ENCODE assay signal across 23 cellular contexts in the genomic region with DNA sequence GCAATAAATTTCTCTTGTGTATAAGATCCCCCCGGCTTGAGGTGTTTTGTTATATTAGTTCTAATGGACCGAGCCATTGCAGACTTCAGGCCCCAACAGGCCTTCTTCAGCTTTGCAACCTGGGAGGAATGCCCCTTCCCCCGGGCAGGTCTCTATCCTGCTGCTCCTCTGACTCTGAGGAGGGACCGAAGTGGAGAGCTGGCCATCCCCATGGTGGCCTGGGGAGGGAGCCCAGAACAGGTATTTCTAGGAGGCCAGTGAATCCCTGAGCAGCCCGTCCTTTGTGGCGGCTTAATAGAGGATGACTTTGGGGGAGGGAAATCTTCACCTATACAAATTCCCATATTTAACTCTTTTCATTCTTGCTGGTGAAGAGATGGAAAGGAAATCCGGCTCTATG.
A peak's percentile ranks its signal among the peaks of the same experiment; 100 is the strongest.
DNase-seq lines count a peak whose midpoint lies in the region; ATAC-seq and TF ChIP-seq lines count a peak whose summit lies in the region.
"Had no signal": no experiment of that assay in that cellular context is flagged by ENCODE, and none has a peak within 500 bp of the region (broad histone marks: within the 10 kb centered on the region; RNA-seq: fewer than 3 reads in every experiment).

No MANE protein-coding gene starts in this region.

- no peaks in the 10 kb centered on the region for H3K36me3 Mint-ChIP-seq in endodermal cell (ENCODE audit: low read depth)
- H3K36me3 Mint-ChIP-seq in Calu3 (ENCODE audit: insufficient read depth, unreplicated experiment): no peaks in the 10 kb centered on the region
- H3K36me3 Mint-ChIP-seq: CD14-positive monocyte had no signal

- H3K4me3 ChIP-seq in H7 (ENCODE audit: insufficient read depth, low read depth, low read length) (no peak overlapping the region), endodermal cell (ENCODE audit: low read length) (no peak overlapping the region)
- H3K4me3 ChIP-seq: A549; BLaER1 treated with 17β-estradiol and CSF1 and Interleukin-3, amounts not matched to agents 10 nM and 100 nM; GM12878; HAP-1 had no signal

- CTCF ChIA-PET in Calu3 (lab: Charles Lee): no interaction called here

- H3K4me3 Mint-ChIP-seq in endodermal cell: no peak overlapping the region
- no peak overlapping the region for H3K4me3 Mint-ChIP-seq in Calu3 (ENCODE audit: low read depth, unreplicated experiment)
- H3K4me3 Mint-ChIP-seq: CD14-positive monocyte; CD4-positive, alpha-beta T cell; HFFc6 had no signal

- TF ChIP-seq CTCF in endodermal cell (conservative IDR thresholded peaks at IDR 0.05) (peak; percentile 50), Calu3 (IDR thresholded peaks at IDR 0.05; ENCODE audit: unreplicated experiment) (no peak)

- H3K9ac ChIP-seq in endodermal cell (ENCODE audit: extremely low read depth, low read length, poor library complexity, severe bottlenecking): no peak overlapping the region
- H3K9ac ChIP-seq: BLaER1 treated with 17β-estradiol and CSF1 and Interleukin-3, amounts not matched to agents 10 nM and 100 nM had no signal

- no peaks in the 10 kb centered on the region for H3K4me1 ChIP-seq in endodermal cell (ENCODE audit: control insufficient read depth, insufficient read depth, low read length)
- H3K4me1 ChIP-seq: A549; BE2C; BLaER1 treated with 17β-estradiol and CSF1 and Interleukin-3, amounts not matched to agents 10 nM and 100 nM; HAP-1 had no signal

- H3K4me1 Mint-ChIP-seq in endodermal cell (peaks cover 7% of the 10 kb centered on the region), Calu3 (ENCODE audit: low read depth, unreplicated experiment) (no peaks in the 10 kb centered on the region)
- H3K4me1 Mint-ChIP-seq: CD14-positive monocyte had no signal

- ATAC-seq in HG02981 (IDR thresholded peaks at IDR 0.05; ENCODE audit: unreplicated experiment): no peak
- ATAC-seq: A549, GM12878 had no signal

- 86 to 100% methylated on average over 1 to 5 of the region's 7 CpGs for WGBS in endodermal cell (ENCODE audit: insufficient coverage in 1 of 2, insufficient read length in 1 of 2), 2 experiments

- peak; percentile 28 for DNase-seq in ELF-1 (ENCODE audit: low read depth, low spot score)
- DNase-seq in H7: peak; percentile 30
- DNase-seq in endodermal cell: peak; percentile 73
- DNase-seq in iPS-NIHi7 (ENCODE audit: extremely low spot score): peak; percentile 35
- no peak for DNase-seq in GM19240 (ENCODE audit: insufficient read length, low spot score)
- DNase-seq in Calu3: no peak
- DNase-seq: 8988T; ACHN; AML-193; BE2C; CD4-positive, alpha-beta T cell; COR-L47; DMS153; DND-41; GDM1; GOT3; HFFc6 had no signal

- H3K27ac Mint-ChIP-seq in endodermal cell (no peak overlapping the region), Calu3 (ENCODE audit: unreplicated experiment) (no peak overlapping the region)
- H3K27ac Mint-ChIP-seq: CD14-positive monocyte; CD4-positive, alpha-beta T cell; HFFc6 had no signal

- no peak overlapping the region for H3K27ac ChIP-seq in endodermal cell (ENCODE audit: low read depth, low read length)
- H3K27ac ChIP-seq: A549; BLaER1 treated with 17β-estradiol and CSF1 and Interleukin-3, amounts not matched to agents 10 nM and 100 nM had no signal

- intact Hi-C loops in Calu3 (cut with micrococcal nuclease; ENCODE audit: unreplicated experiment): no loop called here

- H3K27me3 ChIP-seq in H7 (ENCODE audit: control insufficient read depth, insufficient read depth, low read length): no peaks in the 10 kb centered on the region
- no peaks in the 10 kb centered on the region for H3K27me3 ChIP-seq in endodermal cell (ENCODE audit: control insufficient read depth, insufficient read depth, low read length, poor library complexity, severe bottlenecking)
- H3K27me3 ChIP-seq: BE2C; BLaER1 treated with 17β-estradiol and CSF1 and Interleukin-3, amounts not matched to agents 10 nM and 100 nM had no signal

- BruUV-seq in Calu3 (replicated peaks; lab: Mats Ljungman, UMichigan): no TSS peak

- H3K9me3 ChIP-seq in endodermal cell (ENCODE audit: control insufficient read depth, low read length): no peaks in the 10 kb centered on the region
- H3K9me3 ChIP-seq: BE2C; BLaER1 treated with 17β-estradiol and CSF1 and Interleukin-3, amounts not matched to agents 10 nM and 100 nM; HAP-1 had no signal

- no peaks in the 10 kb centered on the region for H3K36me3 ChIP-seq in H7 (replicated peaks; ENCODE audit: control insufficient read depth, insufficient read depth, low read length)
- no peaks in the 10 kb centered on the region for H3K36me3 ChIP-seq in endodermal cell (ENCODE audit: control insufficient read depth, insufficient read depth, low read length)
- H3K36me3 ChIP-seq: BE2C; BLaER1 treated with 17β-estradiol and CSF1 and Interleukin-3, amounts not matched to agents 10 nM and 100 nM; HAP-1 had no signal

- H3K9me3 Mint-ChIP-seq in endodermal cell (no peaks in the 10 kb centered on the region), Calu3 (ENCODE audit: low read depth, unreplicated experiment) (peaks cover 18% of the 10 kb centered on the region)

- no peaks in the 10 kb centered on the region for H3K27me3 Mint-ChIP-seq in endodermal cell (ENCODE audit: insufficient read depth)
- no peaks in the 10 kb centered on the region for H3K27me3 Mint-ChIP-seq in Calu3 (ENCODE audit: unreplicated experiment)
- H3K27me3 Mint-ChIP-seq: CD4-positive, alpha-beta T cell had no signal

Comparison
In these comparisons a context has a peak if more than half of its experiments do, and no peak if none do; other contexts are left out.
1. DNase-seq: peak in ELF-1 (single experiment), H7 (single experiment), endodermal cell (single experiment) and iPS-NIHi7 (single experiment); none in GM19240 (single experiment) and Calu3 (single experiment).